In the genomic region with DNA sequence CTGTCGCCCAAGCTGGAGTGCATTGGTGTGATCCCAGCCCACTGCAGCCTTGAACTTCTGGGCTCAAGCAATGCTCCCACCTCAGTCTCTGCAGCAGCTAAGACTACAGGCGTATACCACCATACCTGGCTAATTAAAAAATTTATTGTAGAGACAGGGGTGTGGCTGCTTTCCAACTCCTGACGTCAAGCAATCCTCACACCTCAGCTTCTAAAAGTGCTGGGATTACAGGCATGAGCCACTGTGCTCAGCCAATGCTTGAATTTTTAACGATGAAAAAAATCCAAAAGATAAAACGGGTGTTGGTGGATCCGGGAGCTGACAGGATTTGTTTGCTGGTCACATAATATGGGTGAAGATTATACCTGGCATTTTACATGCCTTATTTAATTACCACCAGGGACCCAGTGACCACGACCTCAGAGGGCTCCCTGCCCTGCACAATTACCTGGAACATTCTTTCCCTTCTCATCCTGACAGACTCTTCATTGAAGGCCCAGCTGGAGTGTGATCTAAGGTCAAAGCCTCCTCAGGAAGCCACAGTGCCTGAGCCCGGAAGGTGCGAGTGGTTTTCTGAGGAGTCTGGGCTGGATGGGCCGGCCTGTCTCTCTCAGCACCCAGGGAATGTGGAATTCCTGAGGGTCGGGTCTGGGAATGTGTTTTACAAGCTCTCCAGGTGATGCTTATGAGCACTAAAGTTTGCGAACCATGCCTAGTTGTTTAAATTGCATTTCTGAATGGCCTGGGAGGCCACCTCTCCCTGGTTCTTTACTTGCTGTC, we compare ENCODE assay signal across 23 cellular contexts.
DNase-seq lines count a peak whose midpoint lies in the region; ATAC-seq, FAIRE-seq and TF ChIP-seq lines count a peak whose summit lies in the region.
"Had no signal": no experiment of that assay in that cellular context is flagged by ENCODE, and none has a peak within 500 bp of the region (broad histone marks: within the 10 kb centered on the region; RNA-seq: fewer than 3 reads in every experiment).

No MANE protein-coding gene starts in this region.

- intact Hi-C loops in K562 (cut with micrococcal nuclease) = no loop called here

- H3K9me3 Mint-ChIP-seq in nephron progenitor cell = no peaks in the 10 kb centered on the region
- no peaks in the 10 kb centered on the region for H3K9me3 Mint-ChIP-seq in activated T-cell treated with anti-CD3 and anti-CD28 coated beads, Interleukin-2, amount 50 U/mL, for 4 hours
- no peaks in the 10 kb centered on the region for H3K9me3 Mint-ChIP-seq in CD8-positive, alpha-beta memory T cell
- H3K9me3 Mint-ChIP-seq: activated CD4-positive, alpha-beta T cell treated with anti-CD3 and anti-CD28 coated beads, Interleukin-2, amount 10 ng/mL, durations not matched to agents 24 days and 14 days; central memory CD8-positive, alpha-beta T cell had no signal

- H3K36me3 ChIP-seq in GM23248 (ENCODE audit: low read depth) (no peaks in the 10 kb centered on the region), K562 (ENCODE audit: control insufficient read depth, insufficient read depth, low read length) (no peaks in the 10 kb centered on the region), hepatocyte (replicated peaks; ENCODE audit: insufficient read depth, low read depth) (no peaks in the 10 kb centered on the region)
- no peaks in the 10 kb centered on the region for H3K36me3 ChIP-seq in CD8-positive, alpha-beta memory T cell (ENCODE audit: insufficient read depth, low read length)
- H3K36me3 ChIP-seq: adrenal gland, suprapubic skin had no signal

- peaks cover under 1% of the 10 kb centered on the region; the same call in 1 of the 2 replicates for H3F3A ChIP-seq in GM23248 (ENCODE audit: insufficient read depth)

- no peak for TF ChIP-seq RAD21 in K562 (CRISPR knock-in tag; conservative IDR thresholded peaks at IDR 0.05 in 1 of 2, IDR thresholded peaks at IDR 0.05 in 1 of 2)

- in situ Hi-C loops in GM23248 (cut with MboI) = loop anchor here (25.0 kb wide), 1 partner anchor 1009 kb away; a partner anchor contains a TSS
- in situ Hi-C loops in K562 (cut with MboI) = no loop called here

- no peak overlapping the region for H3K27ac Mint-ChIP-seq in nephron progenitor cell
- H3K27ac Mint-ChIP-seq in CD8-positive, alpha-beta memory T cell = peak overlapping the region in 2 of 8 donors; percentile 47 to 70
- H3K27ac Mint-ChIP-seq: activated CD4-positive, alpha-beta T cell treated with anti-CD3 and anti-CD28 coated beads, Interleukin-2, amount 10 ng/mL, durations not matched to agents 24 days and 14 days had no signal

- TF ChIP-seq CTCF in K562 (IDR thresholded peaks at IDR 0.05 in 2 of 3, conservative IDR thresholded peaks at IDR 0.05 in 1 of 3; ENCODE audit: insufficient read depth in 2 of 3, low read depth in 1 of 3, low read length in 3 of 3) (no peak), hepatocyte (IDR thresholded peaks at IDR 0.05; ENCODE audit: poor library complexity) (no peak), nephron progenitor cell (IDR thresholded peaks at IDR 0.05) (no peak)

- H3K9me2 ChIP-seq in GM23248 (ENCODE audit: insufficient read depth) = no peaks in the 10 kb centered on the region
- H3K9me2 ChIP-seq in hepatocyte (replicated peaks; ENCODE audit: insufficient read depth) = no peaks in the 10 kb centered on the region

- H3K27ac ChIP-seq in GM23248 (no peak overlapping the region), K562 (ENCODE audit: extremely low read depth, low read depth, low read length) (no peak overlapping the region), hepatocyte (peak overlapping the region; percentile 81)
- H3K27ac ChIP-seq in CD8-positive, alpha-beta memory T cell (ENCODE audit: low read depth, low read length) = no peak overlapping the region
- H3K27ac ChIP-seq: adrenal gland, psoas muscle, suprapubic skin had no signal

- no peak overlapping the region for H3K4me3 Mint-ChIP-seq in nephron progenitor cell
- H3K4me3 Mint-ChIP-seq in activated T-cell treated with anti-CD3 and anti-CD28 coated beads, Interleukin-2, amount 50 U/mL, for 4 hours = no peak overlapping the region
- H3K4me3 Mint-ChIP-seq in CD8-positive, alpha-beta memory T cell = no peak overlapping the region
- H3K4me3 Mint-ChIP-seq: activated CD4-positive, alpha-beta T cell treated with anti-CD3 and anti-CD28 coated beads, Interleukin-2, amount 10 ng/mL, durations not matched to agents 24 days and 14 days; central memory CD8-positive, alpha-beta T cell had no signal

- FAIRE-seq in K562 (lab: Jason Lieb, UNC) = no peak
- FAIRE-seq: TTC549 had no signal

- POLR2A ChIA-PET in K562 (lab: Yijun Ruan, JAX) = interaction anchor here (0.6 kb wide), 1 partner anchor 1430 kb away, joined by 4 read pairs; no protein-coding TSS in a partner anchor
- POLR2A ChIA-PET in CD8-positive, alpha-beta memory T cell (lab: Charles Lee) = no interaction called here

- no peak for DNase-seq in GM23248
- DNase-seq in K562 (ENCODE audit: extremely low read depth in 1 of 4, low spot score in 3 of 4) = no peak
- DNase-seq in hepatocyte (ENCODE audit: low spot score) = peak; percentile 54
- DNase-seq in nephron progenitor cell = peak; percentile 21
- no peak for DNase-seq in activated T-cell treated with anti-CD3 and anti-CD28 coated beads, Interleukin-2, amount 50 U/mL, for 4 hours
- no peak for DNase-seq in CD8-positive, alpha-beta memory T cell
- DNase-seq in NCI-H1092 treated with DMSO at 0.1 percent for 48 hours (lab: John Stamatoyannopoulos, UW) = no peak
- DNase-seq: ACHN; activated CD4-positive, alpha-beta T cell treated with anti-CD3 and anti-CD28 coated beads, Interleukin-2, amount 10 ng/mL, durations not matched to agents 24 days and 14 days; activated CD8-positive, alpha-beta memory T cell treated with anti-CD3 and anti-CD28 coated beads, Interleukin-2, amount 50 U/mL, for 48 hours; activated gamma-delta T cell; adrenal gland; DMS79; Karpas-422; NCI-H524 treated with DMSO at 0.1 percent for 48 hours; psoas muscle; stimulated activated CD4-positive, alpha-beta T cell treated with anti-CD3 and anti-CD28 coated beads, Interleukin-12 subunit alpha, Interleukin-12 subunit beta, amount 100 ng/mL, for 4 hours; SW 1271 had no signal

- H3K4me3 ChIP-seq in GM23248 (no peak overlapping the region), K562 (no peak overlapping the region), hepatocyte (no peak overlapping the region)
- H3K4me3 ChIP-seq in CD8-positive, alpha-beta memory T cell (ENCODE audit: low read length) = no peak overlapping the region
- H3K4me3 ChIP-seq: adrenal gland, psoas muscle, suprapubic skin had no signal

- H4K20me1 ChIP-seq in GM23248 (ENCODE audit: insufficient read depth) (no peaks in the 10 kb centered on the region), K562 (replicated peaks; ENCODE audit: control insufficient read depth, insufficient read depth, low read length) (no peaks in the 10 kb centered on the region), hepatocyte (ENCODE audit: insufficient read depth, poor library complexity, severe bottlenecking) (no peaks in the 10 kb centered on the region)

- 0 out of 2 replicates have a peak overlapping the region, but pooled peaks have one; percentile 32 for H2AFZ ChIP-seq in GM23248
- H2AFZ ChIP-seq in K562 (ENCODE audit: low read depth, low read length) = no peak overlapping the region
- no peak overlapping the region for H2AFZ ChIP-seq in hepatocyte

- ATAC-seq in K562 (no peak), HG02642 (IDR thresholded peaks at IDR 0.05; ENCODE audit: poor library complexity, unreplicated experiment) (no peak)
- ATAC-seq in activated T-cell treated with anti-CD3 and anti-CD28 coated beads, Interleukin-2, amount 50 U/mL, for 4 hours = no peak
- ATAC-seq: esophagus mucosa, psoas muscle had no signal

- WGBS in GM23248 (ENCODE audit: low coverage in 1 of 2, low lambda C conversion rate in 2 of 2, missing lambda C conversion rate in 2 of 2), 2 experiments = 66 to 69% methylated on average over 12 of the region's 12 CpGs
- 59% methylated on average over 12 of the region's 12 CpGs for WGBS in K562 (ENCODE audit: insufficient coverage, low coverage, missing lambda C conversion rate)
- WGBS in hepatocyte (ENCODE audit: low lambda C conversion rate, missing lambda C conversion rate) = 45% methylated on average over 12 of the region's 12 CpGs

- CTCF ChIA-PET in K562 (lab: Yijun Ruan, JAX; ENCODE audit: low intra/inter-chr PET ratio) = no interaction called here
- CTCF ChIA-PET in CD8-positive, alpha-beta memory T cell (lab: Charles Lee) = no interaction called here

- H3K27me3 Mint-ChIP-seq in nephron progenitor cell (ENCODE audit: low read depth, poor library complexity) = peaks cover 4% of the 10 kb centered on the region
- peaks cover 13% of the 10 kb centered on the region for H3K27me3 Mint-ChIP-seq in activated T-cell treated with anti-CD3 and anti-CD28 coated beads, Interleukin-2, amount 50 U/mL, for 4 hours (ENCODE audit: low read depth)
- H3K27me3 Mint-ChIP-seq in CD8-positive, alpha-beta memory T cell = peaks cover 5 to 10% of the 10 kb centered on the region in 2 donors
- H3K27me3 Mint-ChIP-seq: central memory CD8-positive, alpha-beta T cell had no signal

- 0 out of 2 replicates have a peak, but pooled peaks cover 5% of the 10 kb centered on the region for H3K27me3 ChIP-seq in GM23248 (replicated peaks; ENCODE audit: insufficient read depth)
- no peaks in the 10 kb centered on the region for H3K27me3 ChIP-seq in K562 (ENCODE audit: control insufficient read depth in 2 of 2, insufficient read depth in 2 of 2, low read length in 2 of 2)
- H3K27me3 ChIP-seq in hepatocyte = no peaks in the 10 kb centered on the region
- H3K27me3 ChIP-seq in CD8-positive, alpha-beta memory T cell (ENCODE audit: insufficient read depth, low read length, poor library complexity, severe bottlenecking) = no peaks in the 10 kb centered on the region

- no peak overlapping the region for H3K9ac ChIP-seq in GM23248
- H3K9ac ChIP-seq in K562 (ENCODE audit: insufficient read depth in 1 of 2, low read depth in 2 of 2, low read length in 2 of 2) = peak overlapping the region in 1 of 2 experiments; percentile 2; a peak in 1 of 4 replicates

- H3K79me2 ChIP-seq in GM23248 (ENCODE audit: insufficient read depth) (no peaks in the 10 kb centered on the region), K562 (ENCODE audit: control insufficient read depth, insufficient read depth, low read length) (no peaks in the 10 kb centered on the region), hepatocyte (no peaks in the 10 kb centered on the region)

- BruUV-seq in K562 (replicated peaks; lab: Mats Ljungman, UMichigan) = no TSS peak

- no peak overlapping the region for H3K4me2 ChIP-seq in GM23248 (ENCODE audit: unreplicated experiment)
- no peak overlapping the region for H3K4me2 ChIP-seq in K562 (ENCODE audit: insufficient read depth, low read length)
- no peak overlapping the region for H3K4me2 ChIP-seq in hepatocyte

- TF ChIP-seq POLR2A in K562 (conservative IDR thresholded peaks at IDR 0.05) = no peak

- no peaks in the 10 kb centered on the region for H3K9me3 ChIP-seq in GM23248 (ENCODE audit: low read depth)
- no peaks in the 10 kb centered on the region; the same call in 1 of the 2 replicates for H3K9me3 ChIP-seq in K562 (replicated peaks; ENCODE audit: control insufficient read depth, insufficient read depth, low read depth, low read length)
- no peaks in the 10 kb centered on the region for H3K9me3 ChIP-seq in hepatocyte (ENCODE audit: low read depth)
- H3K9me3 ChIP-seq in CD8-positive, alpha-beta memory T cell (ENCODE audit: low read length) = no peaks in the 10 kb centered on the region
- H3K9me3 ChIP-seq: adrenal gland, psoas muscle, suprapubic skin had no signal

- H3K4me1 ChIP-seq in GM23248 (ENCODE audit: insufficient read depth) (peaks cover 5% of the 10 kb centered on the region), K562 (replicated peaks in 1 of 2; ENCODE audit: control insufficient read depth in 2 of 2, insufficient read depth in 2 of 2, low read length in 2 of 2) (peaks cover 36 to 37% of the 10 kb centered on the region in 2 experiments; a peak in 4 of 5 replicates), hepatocyte (ENCODE audit: insufficient read depth) (peaks cover 46% of the 10 kb centered on the region)
- no peaks in the 10 kb centered on the region for H3K4me1 ChIP-seq in CD8-positive, alpha-beta memory T cell (ENCODE audit: insufficient read depth, low read length)
- H3K4me1 ChIP-seq: adrenal gland, psoas muscle, suprapubic skin had no signal

- no peaks in the 10 kb centered on the region for H3K36me3 Mint-ChIP-seq in nephron progenitor cell (ENCODE audit: low read depth)
- H3K36me3 Mint-ChIP-seq in activated T-cell treated with anti-CD3 and anti-CD28 coated beads, Interleukin-2, amount 50 U/mL, for 4 hours (ENCODE audit: insufficient read depth) = no peaks in the 10 kb centered on the region
- no peaks in the 10 kb centered on the region for H3K36me3 Mint-ChIP-seq in CD8-positive, alpha-beta memory T cell

- no peaks in the 10 kb centered on the region for H3K9me1 ChIP-seq in K562 (ENCODE audit: control insufficient read depth, insufficient read depth, low read length)

- H3K4me1 Mint-ChIP-seq in nephron progenitor cell = peaks cover 48% of the 10 kb centered on the region
- H3K4me1 Mint-ChIP-seq in activated T-cell treated with anti-CD3 and anti-CD28 coated beads, Interleukin-2, amount 50 U/mL, for 4 hours (ENCODE audit: low read depth) = no peaks in the 10 kb centered on the region
- H3K4me1 Mint-ChIP-seq in CD8-positive, alpha-beta memory T cell = peaks cover 3 to 9% (median 8%) of the 10 kb centered on the region in 3 donors
- H3K4me1 Mint-ChIP-seq: central memory CD8-positive, alpha-beta T cell had no signal

- no peak for TF ChIP-seq EP300 in K562 (IDR thresholded peaks at IDR 0.05; ENCODE audit: low read length)

Comparison
In these comparisons a context has a peak if more than half of its experiments do, and no peak if none do; other contexts are left out.
1. DNase-seq: peak in hepatocyte (single experiment) and nephron progenitor cell (single experiment); none in GM23248 (single experiment), K562 (0 of 4), activated T-cell treated with anti-CD3 and anti-CD28 coated beads, Interleukin-2, amount 50 U/mL, for 4 hours (single experiment), CD8-positive, alpha-beta memory T cell (0 of 5) and NCI-H1092 treated with DMSO at 0.1 percent for 48 hours (single experiment).